In genomic region chr4:17081157-17081556, GRCh38 we compare ENCODE assay signal across 22 cellular contexts.
"Had no signal": no experiment of that assay in that cellular context is flagged by ENCODE, and none has a peak within 500 bp of the region (broad histone marks: within the 10 kb centered on the region; RNA-seq: fewer than 3 reads in every experiment).

No MANE protein-coding gene starts in this region.

- H3K27ac ChIP-seq: epithelial cell of prostate, esophagus squamous epithelium, foreskin keratinocyte, left ventricle myocardium inferior, lower lobe of right lung, ovary, right atrium auricular region, sigmoid colon, skin epidermis, stomach, thoracic aorta, transverse colon, uterus had no signal

- H3K4me3 ChIP-seq: esophagus squamous epithelium, left ventricle myocardium inferior, lower lobe of right lung, ovary, right atrium auricular region, sigmoid colon, skin epidermis, stomach, thoracic aorta, transverse colon, uterus had no signal

- ATAC-seq: effector memory CD8-positive, alpha-beta T cell; foreskin keratinocyte; left cardiac atrium; lower lobe of right lung; naive thymus-derived CD4-positive, alpha-beta T cell had no signal

- DNase-seq: effector memory CD8-positive, alpha-beta T cell; esophagus squamous epithelium; foreskin keratinocyte; kidney; left cardiac atrium; left ventricle myocardium inferior; lower lobe of right lung; naive thymus-derived CD4-positive, alpha-beta T cell; nephron progenitor cell; ovary; sigmoid colon; stimulated activated CD4-positive, alpha-beta T cell treated with anti-CD3 and anti-CD28 coated beads, Interleukin-12 subunit alpha, Interleukin-12 subunit beta, amount 100 ng/mL, for 4 hours; stimulated activated naive CD4-positive, alpha-beta T cell; stomach; substantia nigra; transverse colon; uterus had no signal

- H3K4me1 ChIP-seq: esophagus squamous epithelium, foreskin keratinocyte, left ventricle myocardium inferior, lower lobe of right lung, right atrium auricular region, sigmoid colon, stomach, transverse colon, uterus had no signal

- H3K4me3 Mint-ChIP-seq: dendritic cell treated with granulocyte-macrophage colony-stimulating factor and Interleukin-4, amounts not matched to agents 40 ng/mL and 50 ng/mL, for 4 days; effector memory CD8-positive, alpha-beta T cell; naive thymus-derived CD4-positive, alpha-beta T cell; nephron progenitor cell had no signal

- H3K9me3 Mint-ChIP-seq: effector memory CD8-positive, alpha-beta T cell had no signal

- H3K27me3 ChIP-seq: esophagus squamous epithelium, foreskin keratinocyte, ovary, right atrium auricular region, sigmoid colon, stomach, transverse colon, uterus had no signal

- H3K4me1 Mint-ChIP-seq: naive thymus-derived CD4-positive, alpha-beta T cell had no signal

- H3K27ac Mint-ChIP-seq: dendritic cell treated with granulocyte-macrophage colony-stimulating factor and Interleukin-4, amounts not matched to agents 40 ng/mL and 50 ng/mL, for 4 days; effector memory CD8-positive, alpha-beta T cell; naive thymus-derived CD4-positive, alpha-beta T cell; nephron progenitor cell had no signal

- H3K27me3 Mint-ChIP-seq: dendritic cell treated with granulocyte-macrophage colony-stimulating factor and Interleukin-4, amounts not matched to agents 40 ng/mL and 50 ng/mL, for 4 days; effector memory CD8-positive, alpha-beta T cell had no signal

- H3K9me3 ChIP-seq: esophagus squamous epithelium, left ventricle myocardium inferior, lower lobe of right lung, ovary, right atrium auricular region, sigmoid colon, stomach, thoracic aorta, transverse colon, uterus had no signal

- H3K36me3 Mint-ChIP-seq: naive thymus-derived CD4-positive, alpha-beta T cell had no signal

- H3K36me3 ChIP-seq: esophagus squamous epithelium, left ventricle myocardium inferior, lower lobe of right lung, ovary, right atrium auricular region, sigmoid colon, stomach, thoracic aorta, transverse colon, uterus had no signal
